In genomic region chr2:80852079-80852807, GRCh38 we compare ENCODE assay signal across 30 cellular contexts.
A peak's percentile ranks its signal among the peaks of the same experiment; 100 is the strongest.
DNase-seq lines count a peak whose midpoint lies in the region; ATAC-seq and TF ChIP-seq lines count a peak whose summit lies in the region.
"Had no signal": no experiment of that assay in that cellular context is flagged by ENCODE, and none has a peak within 500 bp of the region (broad histone marks: within the 10 kb centered on the region; RNA-seq: fewer than 3 reads in every experiment).

No MANE protein-coding gene starts in this region.

- H3K9me2 ChIP-seq in PC-9 (ENCODE audit: insufficient read depth): no peaks in the 10 kb centered on the region

- no peaks in the 10 kb centered on the region for H3K36me3 Mint-ChIP-seq in neural crest cell (ENCODE audit: low read depth)
- no peaks in the 10 kb centered on the region for H3K36me3 Mint-ChIP-seq in activated naive CD8-positive, alpha-beta T cell treated with anti-CD3 and anti-CD28 coated beads for 36 hours
- H3K36me3 Mint-ChIP-seq: stimulated activated effector memory CD8-positive, alpha-beta T cell treated with anti-CD3 and anti-CD28 coated beads, Interleukin-12 subunit alpha, Interleukin-12 subunit beta, amount 100 ng/mL, for 72 hours had no signal

- ATAC-seq in HG03025 (IDR thresholded peaks at IDR 0.05; ENCODE audit: low FRiP score, unreplicated experiment): peak; percentile 35
- ATAC-seq: activated T-cell treated with anti-CD3 and anti-CD28 coated beads, Interleukin-2, amount 50 U/mL, for 4 hours; gastroesophageal sphincter; left lobe of liver; right lobe of liver; stimulated activated effector memory CD8-positive, alpha-beta T cell treated with anti-CD3 and anti-CD28 coated beads, Interleukin-12 subunit alpha, Interleukin-12 subunit beta, amount 100 ng/mL, for 72 hours had no signal

- H3K9me3 Mint-ChIP-seq in neural crest cell: no peaks in the 10 kb centered on the region
- peaks cover 5% of the 10 kb centered on the region for H3K9me3 Mint-ChIP-seq in activated naive CD8-positive, alpha-beta T cell treated with anti-CD3 and anti-CD28 coated beads for 36 hours

- H3K4me3 ChIP-seq in GM12875 (ENCODE audit: low read depth, low read length) (no peak overlapping the region), PC-9 (no peak overlapping the region), dorsolateral prefrontal cortex (no peak overlapping the region)
- H3K4me3 ChIP-seq: BLaER1 treated with 17β-estradiol and CSF1 and Interleukin-3, amounts not matched to agents 10 nM and 100 nM; gastroesophageal sphincter; right lobe of liver had no signal

- no peaks in the 10 kb centered on the region for H3K4me1 ChIP-seq in PC-9 (replicated peaks; ENCODE audit: insufficient read depth)
- H3K4me1 ChIP-seq: BLaER1 treated with 17β-estradiol and CSF1 and Interleukin-3, amounts not matched to agents 10 nM and 100 nM; gastroesophageal sphincter; right lobe of liver had no signal

- DNase-seq in PC-9 (no peak), neural crest cell (ENCODE audit: low read depth, low spot score) (no peak), dorsolateral prefrontal cortex (no peak), GM20000 (ENCODE audit: low spot score) (no peak)
- DNase-seq in activated naive CD8-positive, alpha-beta T cell treated with anti-CD3 and anti-CD28 coated beads for 36 hours: no peak
- DNase-seq: activated CD4-positive, alpha-beta T cell treated with anti-CD3 and anti-CD28 coated beads, Interleukin-2, amount 10 ng/mL, durations not matched to agents 7 days and 5 days; activated T-cell treated with anti-CD3 and anti-CD28 coated beads, Interleukin-2, amount 50 U/mL, for 4 hours; COR-L47; dermis blood vessel endothelial cell; HCEC 1CT; hypothalamus; Karpas-422; mesenchymal stem cell; MV-4-11; NCI-H1694 treated with DMSO at 0.1 percent for 48 hours; NCI-H2171 treated with DMSO at 0.1 percent for 48 hours; NCI-H510A treated with DMSO at 0.1 percent for 48 hours; right lobe of liver; stimulated activated CD4-positive, alpha-beta T cell treated with anti-CD3 and anti-CD28 coated beads, Interleukin-12 subunit alpha, Interleukin-12 subunit beta, amount 100 ng/mL, for 4 hours; stimulated activated CD4-positive, alpha-beta T cell treated with anti-CD3 and anti-CD28 coated beads, Interleukin-4, amount 100 ng/mL, for 24 hours; T1000; trophoblast cell had no signal

- no peaks in the 10 kb centered on the region for H4K20me1 ChIP-seq in PC-9 (ENCODE audit: insufficient read depth)
- H4K20me1 ChIP-seq: BLaER1 treated with 17β-estradiol and CSF1 and Interleukin-3, amounts not matched to agents 10 nM and 100 nM had no signal

- POLR2A ChIA-PET in PC-9 (lab: Charles Lee; ENCODE audit: unreplicated experiment): no interaction called here

- intact Hi-C loops in PC-9 (cut with micrococcal nuclease; ENCODE audit: unreplicated experiment) (no loop called here), dorsolateral prefrontal cortex (cut with DNase I) (no loop called here)

- no peaks in the 10 kb centered on the region for H3K9me3 ChIP-seq in PC-9 (ENCODE audit: insufficient read depth, low read depth)
- H3K9me3 ChIP-seq: BLaER1 treated with 17β-estradiol and CSF1 and Interleukin-3, amounts not matched to agents 10 nM and 100 nM; gastroesophageal sphincter; neutrophil; right lobe of liver had no signal

- no peak overlapping the region for H3K4me2 ChIP-seq in PC-9
- H3K4me2 ChIP-seq: BLaER1 treated with 17β-estradiol and CSF1 and Interleukin-3, amounts not matched to agents 10 nM and 100 nM had no signal

- H3K27me3 ChIP-seq in PC-9 (ENCODE audit: insufficient read depth, low read depth) (no peaks in the 10 kb centered on the region), dorsolateral prefrontal cortex (peaks cover 0 to 5% (median 0%) of the 10 kb centered on the region in 45 donors)
- H3K27me3 ChIP-seq: BLaER1 treated with 17β-estradiol and CSF1 and Interleukin-3, amounts not matched to agents 10 nM and 100 nM; gastroesophageal sphincter; neutrophil; right lobe of liver had no signal

- H3F3A ChIP-seq in PC-9 (ENCODE audit: insufficient read depth, low read depth): no peaks in the 10 kb centered on the region

- H3K36me3 ChIP-seq in PC-9 (ENCODE audit: low read depth): no peaks in the 10 kb centered on the region
- H3K36me3 ChIP-seq: BLaER1 treated with 17β-estradiol and CSF1 and Interleukin-3, amounts not matched to agents 10 nM and 100 nM; gastroesophageal sphincter; neutrophil; right lobe of liver had no signal

- H3K27me3 Mint-ChIP-seq in neural crest cell (ENCODE audit: low read depth): no peaks in the 10 kb centered on the region
- no peaks in the 10 kb centered on the region for H3K27me3 Mint-ChIP-seq in activated naive CD8-positive, alpha-beta T cell treated with anti-CD3 and anti-CD28 coated beads for 36 hours
- H3K27me3 Mint-ChIP-seq: activated CD4-positive, alpha-beta T cell treated with anti-CD3 and anti-CD28 coated beads, Interleukin-2, amount 10 ng/mL, durations not matched to agents 7 days and 5 days; central memory CD8-positive, alpha-beta T cell had no signal

- no peaks in the 10 kb centered on the region for H3K4me1 Mint-ChIP-seq in neural crest cell
- H3K4me1 Mint-ChIP-seq in activated naive CD8-positive, alpha-beta T cell treated with anti-CD3 and anti-CD28 coated beads for 36 hours: no peaks in the 10 kb centered on the region
- H3K4me1 Mint-ChIP-seq: activated CD4-positive, alpha-beta T cell treated with anti-CD3 and anti-CD28 coated beads, Interleukin-2, amount 10 ng/mL, durations not matched to agents 7 days and 5 days; central memory CD8-positive, alpha-beta T cell; stimulated activated effector memory CD8-positive, alpha-beta T cell treated with anti-CD3 and anti-CD28 coated beads, Interleukin-12 subunit alpha, Interleukin-12 subunit beta, amount 100 ng/mL, for 72 hours had no signal

- BruUV-seq in PC-9 (replicated peaks; lab: Mats Ljungman, UMichigan): no TSS peak

- H2AFZ ChIP-seq in PC-9: no peak overlapping the region

- H3K79me2 ChIP-seq in PC-9 (ENCODE audit: low read depth): no peaks in the 10 kb centered on the region

- CTCF ChIA-PET in PC-9 (lab: Charles Lee): no interaction called here

- H3K27ac ChIP-seq in PC-9 (no peak overlapping the region), dorsolateral prefrontal cortex (no peak overlapping the region)
- H3K27ac ChIP-seq: BLaER1 treated with 17β-estradiol and CSF1 and Interleukin-3, amounts not matched to agents 10 nM and 100 nM; gastroesophageal sphincter; neutrophil; right lobe of liver had no signal

- no peak overlapping the region for H3K4me3 Mint-ChIP-seq in neural crest cell
- H3K4me3 Mint-ChIP-seq in activated naive CD8-positive, alpha-beta T cell treated with anti-CD3 and anti-CD28 coated beads for 36 hours: no peak overlapping the region
- H3K4me3 Mint-ChIP-seq: activated CD4-positive, alpha-beta T cell treated with anti-CD3 and anti-CD28 coated beads, Interleukin-2, amount 10 ng/mL, durations not matched to agents 7 days and 5 days; activated T-cell treated with anti-CD3 and anti-CD28 coated beads, Interleukin-2, amount 50 U/mL, for 4 hours; central memory CD8-positive, alpha-beta T cell; stimulated activated effector memory CD8-positive, alpha-beta T cell treated with anti-CD3 and anti-CD28 coated beads, Interleukin-12 subunit alpha, Interleukin-12 subunit beta, amount 100 ng/mL, for 72 hours had no signal

- H3K27ac Mint-ChIP-seq in neural crest cell (ENCODE audit: unreplicated experiment): no peak overlapping the region
- H3K27ac Mint-ChIP-seq in activated naive CD8-positive, alpha-beta T cell treated with anti-CD3 and anti-CD28 coated beads for 36 hours: no peak overlapping the region
- H3K27ac Mint-ChIP-seq: activated CD4-positive, alpha-beta T cell treated with anti-CD3 and anti-CD28 coated beads, Interleukin-2, amount 10 ng/mL, durations not matched to agents 7 days and 5 days; stimulated activated effector memory CD8-positive, alpha-beta T cell treated with anti-CD3 and anti-CD28 coated beads, Interleukin-12 subunit alpha, Interleukin-12 subunit beta, amount 100 ng/mL, for 72 hours had no signal

- TF ChIP-seq CTCF in GM12875 (IDR thresholded peaks at IDR 0.05; ENCODE audit: borderline replicate concordance, insufficient read depth, low read depth, low read length) (0 out of 2 replicates have a peak, but pooled peaks have one; percentile 15), PC-9 (conservative IDR thresholded peaks at IDR 0.05) (peak; percentile 30; the same call in 1 of the 2 replicates), neural crest cell (conservative IDR thresholded peaks at IDR 0.05) (peak; percentile 34), dorsolateral prefrontal cortex (IDR thresholded peaks at IDR 0.05 in 54 of 56, conservative IDR thresholded peaks at IDR 0.05 in 2 of 56; ENCODE audit: low read depth in 1 of 56, partially characterized antibody in 56 of 56) (peak in 1 of 56 donors; percentile 15), GM20000 (IDR thresholded peaks at IDR 0.05; ENCODE audit: extremely low read depth, missing control alignments) (no peak)
